ENCODE assay signal across 23 cellular contexts in the genomic region with DNA sequence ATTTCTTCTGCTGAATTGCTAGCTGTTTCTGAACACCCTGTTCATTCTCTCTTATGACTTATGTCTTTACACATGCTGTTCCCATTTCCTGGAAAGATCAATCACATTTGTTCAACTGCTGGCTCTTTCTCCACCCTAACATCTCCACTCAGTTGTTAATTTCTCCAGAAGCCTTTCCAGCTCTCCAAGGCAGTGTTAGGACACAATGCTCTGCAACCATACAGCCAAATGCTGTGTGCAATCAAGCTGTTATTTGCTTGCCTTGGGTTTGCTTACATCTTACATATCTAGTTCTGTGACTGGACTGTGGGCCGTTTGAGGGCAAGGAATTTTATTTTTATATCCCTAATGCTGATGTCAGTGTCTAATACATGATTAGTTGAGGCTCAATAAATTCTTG.
"Had no signal": no experiment of that assay in that cellular context is flagged by ENCODE, and none has a peak within 500 bp of the region (broad histone marks: within the 10 kb centered on the region; RNA-seq: fewer than 3 reads in every experiment).

No MANE protein-coding gene starts in this region.

- H3K9me3 ChIP-seq: MG63, SJSA1 had no signal

- H3K4me3 ChIP-seq: MG63, SJSA1 had no signal

- H3K4me2 ChIP-seq: KMS-11 had no signal

- H3K4me1 ChIP-seq: SJSA1 had no signal

- H3K27me3 ChIP-seq: MG63, SJSA1 had no signal

- H3K27ac ChIP-seq: KMS-11, SJSA1 had no signal

- DNase-seq: activated B cell treated with CpG ODN at 0.5 μM for 24 hours; activated CD4-positive, alpha-beta memory T cell treated with anti-CD3 and anti-CD28 coated beads for 36 hours; activated CD4-positive, alpha-beta T cell treated with anti-CD3 and anti-CD28 coated beads for 1 hour; activated CD4-positive, alpha-beta T cell treated with anti-CD3 and anti-CD28 coated beads, Interleukin-2, amount 10 ng/mL, durations not matched to agents 7 days and 5 days; activated CD8-positive, alpha-beta memory T cell treated with anti-CD3 and anti-CD28 coated beads for 24 hours; activated effector memory CD4-positive, alpha-beta T cell treated with anti-CD3 and anti-CD28 coated beads, Interleukin-2, amount 50 U/mL, for 16 hours; activated naive CD4-positive, alpha-beta T cell treated with Interleukin-2 at 50 U/mL for 16 hours; activated naive CD8-positive, alpha-beta T cell treated with anti-CD3 and anti-CD28 coated beads, Interleukin-2, amount 50 U/mL, for 24 hours; activated T-cell treated with anti-CD3 and anti-CD28 coated beads, Interleukin-2, amount 50 U/mL, for 4 hours; amygdala; MG63; NCI-H1105; NCI-H1436; NCI-H1694 treated with DMSO at 0.1 percent for 48 hours; NCI-H2081; NCI-H446; NCI-H524; PC-3; SHP77; T-helper 17 cell; T-helper 9 cell had no signal

- H3K36me3 ChIP-seq: MG63, SJSA1 had no signal

- H3K9ac ChIP-seq: KMS-11 had no signal
